15 cellular contexts compared by ENCODE assay signal in the genomic region with DNA sequence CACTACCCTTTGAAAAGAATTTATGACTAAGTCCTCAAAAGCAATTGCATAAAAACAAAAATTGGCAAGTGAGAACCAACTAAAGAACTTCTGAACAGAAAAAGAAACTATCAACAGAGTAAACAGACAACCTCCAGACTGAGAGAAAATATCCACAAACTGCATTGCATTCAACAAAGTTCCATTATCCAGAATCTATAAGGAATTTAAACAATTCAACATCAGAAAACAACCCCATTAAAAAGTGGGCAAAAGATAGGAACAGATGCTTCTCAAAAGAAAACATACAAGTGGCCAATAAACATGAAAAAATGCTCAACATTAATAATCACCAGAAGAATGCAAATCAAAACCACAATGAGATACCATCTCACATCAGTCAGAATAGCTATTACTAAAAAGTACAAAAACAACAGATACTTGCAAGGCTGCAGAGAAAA.
A peak's percentile ranks its signal among the peaks of the same experiment; 100 is the strongest.
DNase-seq lines count a peak whose midpoint lies in the region; ATAC-seq and TF ChIP-seq lines count a peak whose summit lies in the region.
"Had no signal": no experiment of that assay in that cellular context is flagged by ENCODE, and none has a peak within 500 bp of the region (broad histone marks: within the 10 kb centered on the region; RNA-seq: fewer than 3 reads in every experiment).

No MANE protein-coding gene starts in this region.

- peak overlapping the region; percentile 2 for H2AFZ ChIP-seq in smooth muscle cell (ENCODE audit: low read depth)

- no peaks in the 10 kb centered on the region for H4K20me1 ChIP-seq in smooth muscle cell (ENCODE audit: low read depth)

- no peaks in the 10 kb centered on the region for H3K4me1 ChIP-seq in smooth muscle cell (ENCODE audit: low read depth)

- TF ChIP-seq CTCF in fibroblast of pulmonary artery (IDR thresholded peaks at IDR 0.05; ENCODE audit: low read length, missing control alignments) (no peak), smooth muscle cell (IDR thresholded peaks at IDR 0.05; ENCODE audit: borderline replicate concordance, insufficient read depth, poor library complexity, severe bottlenecking) (no peak), RWPE1 (conservative IDR thresholded peaks at IDR 0.05; ENCODE audit: low read depth) (no peak)

- CTCF ChIA-PET in RWPE1 (lab: Yijun Ruan, JAX), result no interaction called here

- H3K4me3 ChIP-seq in fibroblast of pulmonary artery (replicated peaks; ENCODE audit: low read depth, low read length) (no peak overlapping the region), smooth muscle cell (no peak overlapping the region)

- no peaks in the 10 kb centered on the region for H3K79me2 ChIP-seq in smooth muscle cell (ENCODE audit: low read depth)

- peak overlapping the region; percentile 6 for H3K4me2 ChIP-seq in smooth muscle cell

- ATAC-seq in SK-N-SH treated with all-trans-retinoic acid at 6 μM for 48 hours (peak; percentile 89), HG03139 (IDR thresholded peaks at IDR 0.05; ENCODE audit: unreplicated experiment) (no peak)
- ATAC-seq: activated CD8-positive, alpha-beta T cell treated with anti-CD3 and anti-CD28 coated beads for 36 hours had no signal

- H3K9ac ChIP-seq in smooth muscle cell (ENCODE audit: low read depth), result no peak overlapping the region

- peak; percentile 93 for DNase-seq in GM04503 (ENCODE audit: low read depth)
- peak; percentile 60 for DNase-seq in fibroblast of pulmonary artery (ENCODE audit: low read depth)
- no peak for DNase-seq in smooth muscle cell (lab: John Stamatoyannopoulos, UW; ENCODE audit: unreplicated experiment)
- DNase-seq in RWPE1 (ENCODE audit: low spot score), result no peak
- DNase-seq in NCI-H1930 (lab: John Stamatoyannopoulos, UW), result no peak
- DNase-seq: activated CD8-positive, alpha-beta T cell treated with anti-CD3 and anti-CD28 coated beads for 36 hours; COR-L47; GF-D8; immature natural killer cell; NCI-H1694 treated with DMSO at 0.1 percent for 48 hours; NCI-H526; stimulated activated naive CD4-positive, alpha-beta T cell treated with Interleukin-2 at 50 U/mL for 16 hours had no signal

- POLR2A ChIA-PET in RWPE1 (lab: Yijun Ruan, JAX; ENCODE audit: low non-redundant PET), result no interaction called here

- H3F3A ChIP-seq in smooth muscle cell (ENCODE audit: low read depth), result peaks cover 7% of the 10 kb centered on the region

- H3K36me3 ChIP-seq in smooth muscle cell (ENCODE audit: low read depth), result no peaks in the 10 kb centered on the region

- H3K9me3 ChIP-seq in smooth muscle cell (replicated peaks; ENCODE audit: low read depth), result no peaks in the 10 kb centered on the region

- no peaks in the 10 kb centered on the region for H3K27me3 ChIP-seq in smooth muscle cell (ENCODE audit: low read depth)

- peak overlapping the region; percentile 41 for H3K27ac ChIP-seq in smooth muscle cell (ENCODE audit: low read depth)
- no peak overlapping the region for H3K27ac ChIP-seq in RWPE1
- H3K27ac ChIP-seq: VCaP had no signal

TF ChIP-seq in SK-N-SH treated with all-trans-retinoic acid at 6 μM for 48 hours, 23 proteins besides CTCF, POLR2A, EP300 and RAD21:
- TF ChIP-seq ISL1 (CRISPR knock-in tag; IDR thresholded peaks at IDR 0.05), result peak; percentile 64
- TF ChIP-seq ESRRG (CRISPR knock-in tag; IDR thresholded peaks at IDR 0.05), result no peak

Comparison
In these comparisons a context has a peak if more than half of its experiments do, and no peak if none do; other contexts are left out.
1. DNase-seq: peak in GM04503 (single experiment) and fibroblast of pulmonary artery (single experiment); none in smooth muscle cell (single experiment), RWPE1 (single experiment) and NCI-H1930 (0 of 2).